In the genomic region with DNA sequence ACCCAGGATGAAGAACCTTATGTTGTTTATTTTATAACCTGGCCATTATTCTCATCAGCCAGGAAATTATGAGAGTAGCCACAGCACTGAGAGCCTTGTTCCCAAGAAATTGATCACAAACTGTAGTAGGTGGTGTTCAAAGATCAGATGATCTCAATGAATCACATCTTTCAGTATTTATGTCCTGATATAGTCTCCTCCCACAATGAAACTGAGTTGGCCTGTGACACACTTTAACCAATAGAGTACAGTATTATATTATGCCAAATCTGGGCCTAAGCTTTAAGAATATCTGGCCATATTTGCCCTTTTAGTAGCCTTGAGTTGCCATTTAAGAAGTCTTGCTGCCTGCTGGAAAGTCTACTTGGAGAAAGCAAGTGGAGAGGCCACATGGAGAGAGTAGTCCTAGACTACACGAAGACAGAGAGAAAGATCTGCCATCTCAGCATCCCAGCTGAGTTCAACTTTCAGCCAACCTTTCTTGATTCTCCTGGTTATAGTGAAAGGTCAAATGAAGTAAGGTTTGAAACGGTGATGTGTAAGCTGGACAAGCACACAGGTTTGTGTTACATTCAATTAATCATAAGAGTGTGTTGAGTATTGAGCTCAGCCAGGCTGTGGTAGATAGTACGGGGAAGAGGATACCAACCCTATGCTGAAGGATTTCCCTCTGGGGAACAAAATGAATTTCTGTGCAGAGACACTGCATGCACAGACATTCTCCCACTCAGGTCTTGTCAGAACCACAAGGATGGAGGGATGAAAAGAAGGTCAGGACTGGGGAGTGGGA, we compare ENCODE assay signal across 20 cellular contexts.
A peak's percentile ranks its signal among the peaks of the same experiment; 100 is the strongest.
DNase-seq lines count a peak whose midpoint lies in the region; ATAC-seq, FAIRE-seq and TF ChIP-seq lines count a peak whose summit lies in the region.
"Had no signal": no experiment of that assay in that cellular context is flagged by ENCODE, and none has a peak within 500 bp of the region (broad histone marks: within the 10 kb centered on the region; RNA-seq: fewer than 3 reads in every experiment).

No MANE protein-coding gene starts in this region.

- no peak overlapping the region for H2AFZ ChIP-seq in astrocyte (ENCODE audit: low read depth, low read length)
- no peak overlapping the region for H2AFZ ChIP-seq in osteoblast (ENCODE audit: low read length)

- no peak overlapping the region for H3K4me3 Mint-ChIP-seq in activated CD4-positive, alpha-beta memory T cell treated with anti-CD3 and anti-CD28 coated beads for 36 hours
- no peak overlapping the region for H3K4me3 Mint-ChIP-seq in activated CD4-positive, alpha-beta memory T cell treated with anti-CD3 and anti-CD28 coated beads, Interleukin-2, amount 10 ng/mL, durations not matched to agents 7 days and 5 days
- H3K4me3 Mint-ChIP-seq in astrocyte (ENCODE audit: unreplicated experiment) = no peak overlapping the region
- no peak overlapping the region for H3K4me3 Mint-ChIP-seq in stimulated activated naive B cell treated with anti-CD40 and anti-IgM and Interleukin-4, amounts not matched to agents 10 μg/mL and 1 μg/mL and 100 μg/mL, for 72 hours
- H3K4me3 Mint-ChIP-seq: CD4-positive, alpha-beta T cell had no signal

- H3K9ac ChIP-seq in astrocyte (ENCODE audit: low read length) (no peak overlapping the region), colonic mucosa (ENCODE audit: low read depth in 2 of 2, low read length in 2 of 2) (no peak overlapping the region)
- H3K9ac ChIP-seq: BLaER1 had no signal

- H3K27me3 Mint-ChIP-seq in activated CD4-positive, alpha-beta memory T cell treated with anti-CD3 and anti-CD28 coated beads for 36 hours = no peaks in the 10 kb centered on the region
- no peaks in the 10 kb centered on the region for H3K27me3 Mint-ChIP-seq in activated CD4-positive, alpha-beta memory T cell treated with anti-CD3 and anti-CD28 coated beads, Interleukin-2, amount 10 ng/mL, durations not matched to agents 7 days and 5 days
- H3K27me3 Mint-ChIP-seq in astrocyte (ENCODE audit: low read depth, unreplicated experiment) = no peaks in the 10 kb centered on the region
- no peaks in the 10 kb centered on the region for H3K27me3 Mint-ChIP-seq in stimulated activated naive B cell treated with anti-CD40 and anti-IgM and Interleukin-4, amounts not matched to agents 10 μg/mL and 1 μg/mL and 100 μg/mL, for 72 hours
- H3K27me3 Mint-ChIP-seq: CD4-positive, alpha-beta T cell had no signal

- no peaks in the 10 kb centered on the region for H3K9me3 ChIP-seq in astrocyte (ENCODE audit: insufficient read depth, low read depth, low read length)
- no peaks in the 10 kb centered on the region for H3K9me3 ChIP-seq in osteoblast (ENCODE audit: low read depth, low read length)
- no peaks in the 10 kb centered on the region for H3K9me3 ChIP-seq in colonic mucosa
- H3K9me3 ChIP-seq: BLaER1 had no signal

- H4K20me1 ChIP-seq in astrocyte (ENCODE audit: insufficient read depth, low read length) (no peaks in the 10 kb centered on the region), osteoblast (ENCODE audit: insufficient read depth, low read length) (no peaks in the 10 kb centered on the region)
- H4K20me1 ChIP-seq: BLaER1 had no signal

- H3K27me3 ChIP-seq in astrocyte (ENCODE audit: insufficient read depth, low read length) (no peaks in the 10 kb centered on the region), osteoblast (ENCODE audit: insufficient read depth, low read length) (no peaks in the 10 kb centered on the region), colonic mucosa (no peaks in the 10 kb centered on the region)
- H3K27me3 ChIP-seq: BLaER1 had no signal

- intact Hi-C loops in activated CD4-positive, alpha-beta memory T cell treated with anti-CD3 and anti-CD28 coated beads for 36 hours (cut with micrococcal nuclease) = loop anchor here (1.0 kb wide), 1 partner anchor 24 kb away; no protein-coding TSS in a partner anchor
- intact Hi-C loops in colonic mucosa (cut with DNase I) = no loop called here

- H3K79me2 ChIP-seq in astrocyte (ENCODE audit: insufficient read depth, low read length) (no peaks in the 10 kb centered on the region), osteoblast (ENCODE audit: insufficient read depth, low read length) (no peaks in the 10 kb centered on the region)

- H3K4me1 ChIP-seq in astrocyte (ENCODE audit: insufficient read depth, low read length) = peaks cover 14% of the 10 kb centered on the region
- peaks cover 22% of the 10 kb centered on the region for H3K4me1 ChIP-seq in osteoblast (ENCODE audit: insufficient read depth, low read length)
- no peaks in the 10 kb centered on the region for H3K4me1 ChIP-seq in colonic mucosa
- H3K4me1 ChIP-seq: BLaER1 had no signal

- H3K36me3 ChIP-seq in astrocyte (ENCODE audit: insufficient read depth, low read length) = no peaks in the 10 kb centered on the region
- H3K36me3 ChIP-seq in osteoblast (ENCODE audit: insufficient read depth, low read length) = no peaks in the 10 kb centered on the region
- no peaks in the 10 kb centered on the region for H3K36me3 ChIP-seq in colonic mucosa
- H3K36me3 ChIP-seq: BLaER1 had no signal

- CTCF ChIA-PET in activated CD4-positive, alpha-beta memory T cell treated with anti-CD3 and anti-CD28 coated beads for 36 hours (lab: Charles Lee) = interaction anchor here (1.2 kb wide), 1 partner anchor 25 kb away, joined by 5 read pairs; no protein-coding TSS in a partner anchor
- CTCF ChIA-PET in activated CD4-positive, alpha-beta memory T cell treated with anti-CD3 and anti-CD28 coated beads, Interleukin-2, amount 10 ng/mL, durations not matched to agents 7 days and 5 days (lab: Charles Lee) = no interaction called here

- TF ChIP-seq CTCF in astrocyte (IDR thresholded peaks at IDR 0.05; ENCODE audit: insufficient read depth, low read depth, low read length) (no peak), osteoblast (IDR thresholded peaks at IDR 0.05; ENCODE audit: extremely low read depth, low read depth, low read length) (no peak), colonic mucosa (IDR thresholded peaks at IDR 0.05) (no peak)

- H3K4me3 ChIP-seq in astrocyte (ENCODE audit: insufficient read depth, low read depth, low read length) (no peak overlapping the region), osteoblast (ENCODE audit: insufficient read depth, low read length) (no peak overlapping the region), colonic mucosa (no peak overlapping the region)
- H3K4me3 ChIP-seq: BLaER1 had no signal

- H3K27ac ChIP-seq in astrocyte (ENCODE audit: low read depth, low read length) = peak overlapping the region; percentile 97
- H3K27ac ChIP-seq in osteoblast (ENCODE audit: low read depth, low read length) = peak overlapping the region; percentile 87
- H3K27ac ChIP-seq in colonic mucosa = no peak overlapping the region
- H3K27ac ChIP-seq: BLaER1, HL-60 had no signal

- H3K27ac Mint-ChIP-seq in activated CD4-positive, alpha-beta memory T cell treated with anti-CD3 and anti-CD28 coated beads for 36 hours = peak overlapping the region; percentile 19
- no peak overlapping the region for H3K27ac Mint-ChIP-seq in activated CD4-positive, alpha-beta memory T cell treated with anti-CD3 and anti-CD28 coated beads, Interleukin-2, amount 10 ng/mL, durations not matched to agents 7 days and 5 days
- peak overlapping the region; percentile 81 for H3K27ac Mint-ChIP-seq in astrocyte (ENCODE audit: unreplicated experiment)
- no peak overlapping the region for H3K27ac Mint-ChIP-seq in stimulated activated naive B cell treated with anti-CD40 and anti-IgM and Interleukin-4, amounts not matched to agents 10 μg/mL and 1 μg/mL and 100 μg/mL, for 72 hours
- H3K27ac Mint-ChIP-seq: CD4-positive, alpha-beta T cell had no signal

- no peak for FAIRE-seq in astrocyte (lab: Jason Lieb, UNC)
- FAIRE-seq: D721Med, GM19239 had no signal

- H3K4me1 Mint-ChIP-seq in activated CD4-positive, alpha-beta memory T cell treated with anti-CD3 and anti-CD28 coated beads for 36 hours (ENCODE audit: low read depth) = peaks cover 11% of the 10 kb centered on the region
- H3K4me1 Mint-ChIP-seq in activated CD4-positive, alpha-beta memory T cell treated with anti-CD3 and anti-CD28 coated beads, Interleukin-2, amount 10 ng/mL, durations not matched to agents 7 days and 5 days = no peaks in the 10 kb centered on the region
- H3K4me1 Mint-ChIP-seq in astrocyte (ENCODE audit: low read depth, unreplicated experiment) = peaks cover 11% of the 10 kb centered on the region
- H3K4me1 Mint-ChIP-seq in stimulated activated naive B cell treated with anti-CD40 and anti-IgM and Interleukin-4, amounts not matched to agents 10 μg/mL and 1 μg/mL and 100 μg/mL, for 72 hours = no peaks in the 10 kb centered on the region

- no peak for DNase-seq in activated CD4-positive, alpha-beta memory T cell treated with anti-CD3 and anti-CD28 coated beads for 36 hours
- DNase-seq in activated CD4-positive, alpha-beta memory T cell treated with anti-CD3 and anti-CD28 coated beads, Interleukin-2, amount 10 ng/mL, durations not matched to agents 7 days and 5 days = no peak
- DNase-seq in astrocyte (ENCODE audit: low read depth) = no peak
- no peak for DNase-seq in osteoblast (ENCODE audit: insufficient read length, low spot score, missing footprints)
- no peak for DNase-seq in stimulated activated naive B cell treated with anti-CD40 and anti-IgM and Interleukin-4, amounts not matched to agents 10 μg/mL and 1 μg/mL and 100 μg/mL, for 72 hours
- no peak for DNase-seq in colonic mucosa
- DNase-seq in NCI-H2029 (lab: John Stamatoyannopoulos, UW) = no peak
- DNase-seq: CD4-positive, alpha-beta T cell; Karpas-422; NCI-H1105; NCI-H146; NCI-H1930; NCI-H524 treated with DMSO at 0.1 percent for 48 hours; NCI-H774; PC-3 had no signal

- H3K4me2 ChIP-seq in astrocyte (ENCODE audit: low read length) = no peak overlapping the region
- H3K4me2 ChIP-seq in osteoblast (ENCODE audit: insufficient read depth, low read length) = no peak overlapping the region
- H3K4me2 ChIP-seq: BLaER1 had no signal

- peaks cover 9% of the 10 kb centered on the region for H3K9me3 Mint-ChIP-seq in activated CD4-positive, alpha-beta memory T cell treated with anti-CD3 and anti-CD28 coated beads for 36 hours
- H3K9me3 Mint-ChIP-seq in activated CD4-positive, alpha-beta memory T cell treated with anti-CD3 and anti-CD28 coated beads, Interleukin-2, amount 10 ng/mL, durations not matched to agents 7 days and 5 days = peaks cover 3% of the 10 kb centered on the region
- H3K9me3 Mint-ChIP-seq in astrocyte (ENCODE audit: unreplicated experiment) = peaks cover 13% of the 10 kb centered on the region
- H3K9me3 Mint-ChIP-seq in stimulated activated naive B cell treated with anti-CD40 and anti-IgM and Interleukin-4, amounts not matched to agents 10 μg/mL and 1 μg/mL and 100 μg/mL, for 72 hours = peaks cover 4 to 5% of the 10 kb centered on the region in 2 donors

- POLR2A ChIA-PET in activated CD4-positive, alpha-beta memory T cell treated with anti-CD3 and anti-CD28 coated beads for 36 hours (lab: Charles Lee) = no interaction called here
- POLR2A ChIA-PET in activated CD4-positive, alpha-beta memory T cell treated with anti-CD3 and anti-CD28 coated beads, Interleukin-2, amount 10 ng/mL, durations not matched to agents 7 days and 5 days (lab: Charles Lee) = no interaction called here

- no peaks in the 10 kb centered on the region for H3K36me3 Mint-ChIP-seq in activated CD4-positive, alpha-beta memory T cell treated with anti-CD3 and anti-CD28 coated beads for 36 hours
- no peaks in the 10 kb centered on the region for H3K36me3 Mint-ChIP-seq in activated CD4-positive, alpha-beta memory T cell treated with anti-CD3 and anti-CD28 coated beads, Interleukin-2, amount 10 ng/mL, durations not matched to agents 7 days and 5 days (ENCODE audit: low read depth)
- H3K36me3 Mint-ChIP-seq in astrocyte (ENCODE audit: low read depth, unreplicated experiment) = no peaks in the 10 kb centered on the region
- H3K36me3 Mint-ChIP-seq in stimulated activated naive B cell treated with anti-CD40 and anti-IgM and Interleukin-4, amounts not matched to agents 10 μg/mL and 1 μg/mL and 100 μg/mL, for 72 hours = no peaks in the 10 kb centered on the region

- ATAC-seq in stimulated activated naive B cell treated with anti-CD40 and anti-IgM and Interleukin-4, amounts not matched to agents 10 μg/mL and 1 μg/mL and 100 μg/mL, for 72 hours (replicated peaks) = no peak
- ATAC-seq: HCT116, PC-3 had no signal

Comparison
In these comparisons a context has a peak if more than half of its experiments do, and no peak if none do; other contexts are left out.
1. H3K27ac Mint-ChIP-seq: peak in activated CD4-positive, alpha-beta memory T cell treated with anti-CD3 and anti-CD28 coated beads for 36 hours (single experiment) and astrocyte (single experiment); none in activated CD4-positive, alpha-beta memory T cell treated with anti-CD3 and anti-CD28 coated beads, Interleukin-2, amount 10 ng/mL, durations not matched to agents 7 days and 5 days (single experiment) and stimulated activated naive B cell treated with anti-CD40 and anti-IgM and Interleukin-4, amounts not matched to agents 10 μg/mL and 1 μg/mL and 100 μg/mL, for 72 hours (single experiment).